ENCODE assay signal across 1 cellular context in the genomic region with DNA sequence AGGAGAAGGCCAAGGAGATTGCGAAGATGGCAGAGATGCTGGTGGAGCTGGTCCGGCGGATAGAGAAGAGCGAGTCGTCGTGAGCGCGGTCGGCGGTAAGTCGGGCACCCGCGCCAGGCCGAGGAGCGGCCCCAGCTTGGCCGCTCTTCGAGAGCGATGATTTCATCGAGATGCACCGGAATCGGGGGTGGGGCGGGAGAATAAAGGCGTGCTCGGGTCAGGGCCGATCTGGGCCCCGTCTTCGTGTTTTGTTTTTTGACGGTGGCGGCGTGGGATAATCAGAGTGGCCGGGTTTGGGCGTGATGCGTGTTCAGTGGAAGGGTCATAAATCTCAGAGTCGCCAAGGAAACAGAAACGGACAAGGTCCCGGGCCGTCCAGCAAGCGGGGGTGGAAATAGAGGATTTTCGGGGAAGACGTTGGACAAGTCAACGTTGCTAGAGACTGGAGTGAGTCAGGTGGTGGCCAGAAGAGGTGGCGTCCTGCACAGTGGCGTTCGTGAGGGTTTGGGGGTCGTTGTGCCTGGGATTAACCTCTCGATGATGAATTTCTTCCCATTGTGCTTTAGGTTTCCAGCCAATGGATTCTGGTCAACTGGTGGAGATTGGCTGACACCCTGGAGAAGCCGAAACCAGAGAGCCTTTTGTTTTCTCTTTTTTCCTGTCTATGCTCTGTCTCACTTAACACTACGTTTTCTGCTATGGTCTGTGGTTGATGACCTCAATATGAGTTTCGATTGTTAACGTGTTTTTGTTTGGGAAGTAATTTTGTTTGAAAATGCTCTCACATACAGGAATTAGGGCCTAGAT.
TF ChIP-seq lines count a peak whose summit lies in the region.

No MANE protein-coding gene starts in this region.

TF ChIP-seq in K562, 482 proteins besides CTCF, POLR2A, EP300 and RAD21 (continued from another document and continues in another):
- TF ChIP-seq, protein P1, sequence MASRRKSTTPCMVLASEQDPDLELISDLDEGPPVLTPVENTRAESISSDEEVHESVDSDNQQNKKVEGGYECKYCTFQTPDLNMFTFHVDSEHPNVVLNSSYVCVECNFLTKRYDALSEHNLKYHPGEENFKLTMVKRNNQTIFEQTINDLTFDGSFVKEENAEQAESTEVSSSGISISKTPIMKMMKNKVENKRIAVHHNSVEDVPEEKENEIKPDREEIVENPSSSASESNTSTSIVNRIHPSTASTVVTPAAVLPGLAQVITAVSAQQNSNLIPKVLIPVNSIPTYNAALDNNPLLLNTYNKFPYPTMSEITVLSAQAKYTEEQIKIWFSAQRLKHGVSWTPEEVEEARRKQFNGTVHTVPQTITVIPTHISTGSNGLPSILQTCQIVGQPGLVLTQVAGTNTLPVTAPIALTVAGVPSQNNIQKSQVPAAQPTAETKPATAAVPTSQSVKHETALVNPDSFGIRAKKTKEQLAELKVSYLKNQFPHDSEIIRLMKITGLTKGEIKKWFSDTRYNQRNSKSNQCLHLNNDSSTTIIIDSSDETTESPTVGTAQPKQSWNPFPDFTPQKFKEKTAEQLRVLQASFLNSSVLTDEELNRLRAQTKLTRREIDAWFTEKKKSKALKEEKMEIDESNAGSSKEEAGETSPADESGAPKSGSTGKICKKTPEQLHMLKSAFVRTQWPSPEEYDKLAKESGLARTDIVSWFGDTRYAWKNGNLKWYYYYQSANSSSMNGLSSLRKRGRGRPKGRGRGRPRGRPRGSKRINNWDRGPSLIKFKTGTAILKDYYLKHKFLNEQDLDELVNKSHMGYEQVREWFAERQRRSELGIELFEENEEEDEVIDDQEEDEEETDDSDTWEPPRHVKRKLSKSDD (conservative IDR thresholded peaks at IDR 0.05; ENCODE audit: low read length): no peak
- TF ChIP-seq, protein P2, sequence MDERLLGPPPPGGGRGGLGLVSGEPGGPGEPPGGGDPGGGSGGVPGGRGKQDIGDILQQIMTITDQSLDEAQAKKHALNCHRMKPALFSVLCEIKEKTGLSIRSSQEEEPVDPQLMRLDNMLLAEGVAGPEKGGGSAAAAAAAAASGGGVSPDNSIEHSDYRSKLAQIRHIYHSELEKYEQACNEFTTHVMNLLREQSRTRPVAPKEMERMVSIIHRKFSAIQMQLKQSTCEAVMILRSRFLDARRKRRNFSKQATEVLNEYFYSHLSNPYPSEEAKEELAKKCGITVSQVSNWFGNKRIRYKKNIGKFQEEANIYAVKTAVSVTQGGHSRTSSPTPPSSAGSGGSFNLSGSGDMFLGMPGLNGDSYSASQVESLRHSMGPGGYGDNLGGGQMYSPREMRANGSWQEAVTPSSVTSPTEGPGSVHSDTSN (CRISPR knock-in tag; IDR thresholded peaks at IDR 0.05; ENCODE audit: low read depth): no peak
- TF ChIP-seq, protein P2 (tag; conservative IDR thresholded peaks at IDR 0.05; ENCODE audit: low read depth): peak; percentile 89
- TF ChIP-seq RFX1 (IDR thresholded peaks at IDR 0.05): peak; percentile 86
- TF ChIP-seq HDAC1 (IDR thresholded peaks at IDR 0.05): peak in 1 of 2 experiments; percentile 70; a peak in 2 of 4 replicates
- TF ChIP-seq, protein P3, sequence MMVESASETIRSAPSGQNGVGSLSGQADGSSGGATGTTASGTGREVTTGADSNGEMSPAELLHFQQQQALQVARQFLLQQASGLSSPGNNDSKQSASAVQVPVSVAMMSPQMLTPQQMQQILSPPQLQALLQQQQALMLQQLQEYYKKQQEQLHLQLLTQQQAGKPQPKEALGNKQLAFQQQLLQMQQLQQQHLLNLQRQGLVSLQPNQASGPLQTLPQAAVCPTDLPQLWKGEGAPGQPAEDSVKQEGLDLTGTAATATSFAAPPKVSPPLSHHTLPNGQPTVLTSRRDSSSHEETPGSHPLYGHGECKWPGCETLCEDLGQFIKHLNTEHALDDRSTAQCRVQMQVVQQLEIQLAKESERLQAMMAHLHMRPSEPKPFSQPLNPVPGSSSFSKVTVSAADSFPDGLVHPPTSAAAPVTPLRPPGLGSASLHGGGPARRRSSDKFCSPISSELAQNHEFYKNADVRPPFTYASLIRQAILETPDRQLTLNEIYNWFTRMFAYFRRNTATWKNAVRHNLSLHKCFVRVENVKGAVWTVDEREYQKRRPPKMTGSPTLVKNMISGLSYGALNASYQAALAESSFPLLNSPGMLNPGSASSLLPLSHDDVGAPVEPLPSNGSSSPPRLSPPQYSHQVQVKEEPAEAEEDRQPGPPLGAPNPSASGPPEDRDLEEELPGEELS (CRISPR knock-in tag; IDR thresholded peaks at IDR 0.05; ENCODE audit: borderline replicate concordance): 0 out of 2 replicates have a peak, but pooled peaks have one; percentile 45
- TF ChIP-seq HNRNPUL1 (IDR thresholded peaks at IDR 0.05; ENCODE audit: low read length): no peak
- TF ChIP-seq CREBBP (IDR thresholded peaks at IDR 0.05; ENCODE audit: low read depth, low read length): no peak
- no peak for TF ChIP-seq BRD9 (IDR thresholded peaks at IDR 0.05; ENCODE audit: low read depth, partially characterized antibody)
- TF ChIP-seq, protein P4, sequence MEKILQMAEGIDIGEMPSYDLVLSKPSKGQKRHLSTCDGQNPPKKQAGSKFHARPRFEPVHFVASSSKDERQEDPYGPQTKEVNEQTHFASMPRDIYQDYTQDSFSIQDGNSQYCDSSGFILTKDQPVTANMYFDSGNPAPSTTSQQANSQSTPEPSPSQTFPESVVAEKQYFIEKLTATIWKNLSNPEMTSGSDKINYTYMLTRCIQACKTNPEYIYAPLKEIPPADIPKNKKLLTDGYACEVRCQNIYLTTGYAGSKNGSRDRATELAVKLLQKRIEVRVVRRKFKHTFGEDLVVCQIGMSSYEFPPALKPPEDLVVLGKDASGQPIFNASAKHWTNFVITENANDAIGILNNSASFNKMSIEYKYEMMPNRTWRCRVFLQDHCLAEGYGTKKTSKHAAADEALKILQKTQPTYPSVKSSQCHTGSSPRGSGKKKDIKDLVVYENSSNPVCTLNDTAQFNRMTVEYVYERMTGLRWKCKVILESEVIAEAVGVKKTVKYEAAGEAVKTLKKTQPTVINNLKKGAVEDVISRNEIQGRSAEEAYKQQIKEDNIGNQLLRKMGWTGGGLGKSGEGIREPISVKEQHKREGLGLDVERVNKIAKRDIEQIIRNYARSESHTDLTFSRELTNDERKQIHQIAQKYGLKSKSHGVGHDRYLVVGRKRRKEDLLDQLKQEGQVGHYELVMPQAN (IDR thresholded peaks at IDR 0.05; ENCODE audit: borderline replicate concordance): peak; percentile 29; the same call in 1 of the 2 replicates
- TF ChIP-seq ZNF24 (IDR thresholded peaks at IDR 0.05): no peak
- no peak for TF ChIP-seq ZSCAN32 (CRISPR knock-in tag; IDR thresholded peaks at IDR 0.05)
- no peak for TF ChIP-seq HNRNPLL (IDR thresholded peaks at IDR 0.05; ENCODE audit: low read depth, low read length, poor library complexity, severe bottlenecking)
- TF ChIP-seq, protein P5, sequence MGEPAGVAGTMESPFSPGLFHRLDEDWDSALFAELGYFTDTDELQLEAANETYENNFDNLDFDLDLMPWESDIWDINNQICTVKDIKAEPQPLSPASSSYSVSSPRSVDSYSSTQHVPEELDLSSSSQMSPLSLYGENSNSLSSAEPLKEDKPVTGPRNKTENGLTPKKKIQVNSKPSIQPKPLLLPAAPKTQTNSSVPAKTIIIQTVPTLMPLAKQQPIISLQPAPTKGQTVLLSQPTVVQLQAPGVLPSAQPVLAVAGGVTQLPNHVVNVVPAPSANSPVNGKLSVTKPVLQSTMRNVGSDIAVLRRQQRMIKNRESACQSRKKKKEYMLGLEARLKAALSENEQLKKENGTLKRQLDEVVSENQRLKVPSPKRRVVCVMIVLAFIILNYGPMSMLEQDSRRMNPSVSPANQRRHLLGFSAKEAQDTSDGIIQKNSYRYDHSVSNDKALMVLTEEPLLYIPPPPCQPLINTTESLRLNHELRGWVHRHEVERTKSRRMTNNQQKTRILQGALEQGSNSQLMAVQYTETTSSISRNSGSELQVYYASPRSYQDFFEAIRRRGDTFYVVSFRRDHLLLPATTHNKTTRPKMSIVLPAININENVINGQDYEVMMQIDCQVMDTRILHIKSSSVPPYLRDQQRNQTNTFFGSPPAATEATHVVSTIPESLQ (CRISPR knock-in tag; IDR thresholded peaks at IDR 0.05): peak; percentile 54; the same call in 1 of the 2 replicates
- TF ChIP-seq RBBP5 (IDR thresholded peaks at IDR 0.05; ENCODE audit: borderline replicate concordance, insufficient read depth, low read length, poor library complexity, severe bottlenecking): peak; percentile 79
- TF ChIP-seq, protein P6, sequence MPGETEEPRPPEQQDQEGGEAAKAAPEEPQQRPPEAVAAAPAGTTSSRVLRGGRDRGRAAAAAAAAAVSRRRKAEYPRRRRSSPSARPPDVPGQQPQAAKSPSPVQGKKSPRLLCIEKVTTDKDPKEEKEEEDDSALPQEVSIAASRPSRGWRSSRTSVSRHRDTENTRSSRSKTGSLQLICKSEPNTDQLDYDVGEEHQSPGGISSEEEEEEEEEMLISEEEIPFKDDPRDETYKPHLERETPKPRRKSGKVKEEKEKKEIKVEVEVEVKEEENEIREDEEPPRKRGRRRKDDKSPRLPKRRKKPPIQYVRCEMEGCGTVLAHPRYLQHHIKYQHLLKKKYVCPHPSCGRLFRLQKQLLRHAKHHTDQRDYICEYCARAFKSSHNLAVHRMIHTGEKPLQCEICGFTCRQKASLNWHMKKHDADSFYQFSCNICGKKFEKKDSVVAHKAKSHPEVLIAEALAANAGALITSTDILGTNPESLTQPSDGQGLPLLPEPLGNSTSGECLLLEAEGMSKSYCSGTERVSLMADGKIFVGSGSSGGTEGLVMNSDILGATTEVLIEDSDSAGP (CRISPR knock-in tag; IDR thresholded peaks at IDR 0.05): 0 out of 2 replicates have a peak, but pooled peaks have one; percentile 11
- no peak for TF ChIP-seq NR2C2 (CRISPR knock-in tag; IDR thresholded peaks at IDR 0.05)
- TF ChIP-seq NR2C2 (tag; IDR thresholded peaks at IDR 0.05): 0 out of 2 replicates have a peak, but pooled peaks have one; percentile 8
- peak; percentile 4 for TF ChIP-seq ZFX (CRISPR knock-in tag; IDR thresholded peaks at IDR 0.05)
- TF ChIP-seq, protein P7, sequence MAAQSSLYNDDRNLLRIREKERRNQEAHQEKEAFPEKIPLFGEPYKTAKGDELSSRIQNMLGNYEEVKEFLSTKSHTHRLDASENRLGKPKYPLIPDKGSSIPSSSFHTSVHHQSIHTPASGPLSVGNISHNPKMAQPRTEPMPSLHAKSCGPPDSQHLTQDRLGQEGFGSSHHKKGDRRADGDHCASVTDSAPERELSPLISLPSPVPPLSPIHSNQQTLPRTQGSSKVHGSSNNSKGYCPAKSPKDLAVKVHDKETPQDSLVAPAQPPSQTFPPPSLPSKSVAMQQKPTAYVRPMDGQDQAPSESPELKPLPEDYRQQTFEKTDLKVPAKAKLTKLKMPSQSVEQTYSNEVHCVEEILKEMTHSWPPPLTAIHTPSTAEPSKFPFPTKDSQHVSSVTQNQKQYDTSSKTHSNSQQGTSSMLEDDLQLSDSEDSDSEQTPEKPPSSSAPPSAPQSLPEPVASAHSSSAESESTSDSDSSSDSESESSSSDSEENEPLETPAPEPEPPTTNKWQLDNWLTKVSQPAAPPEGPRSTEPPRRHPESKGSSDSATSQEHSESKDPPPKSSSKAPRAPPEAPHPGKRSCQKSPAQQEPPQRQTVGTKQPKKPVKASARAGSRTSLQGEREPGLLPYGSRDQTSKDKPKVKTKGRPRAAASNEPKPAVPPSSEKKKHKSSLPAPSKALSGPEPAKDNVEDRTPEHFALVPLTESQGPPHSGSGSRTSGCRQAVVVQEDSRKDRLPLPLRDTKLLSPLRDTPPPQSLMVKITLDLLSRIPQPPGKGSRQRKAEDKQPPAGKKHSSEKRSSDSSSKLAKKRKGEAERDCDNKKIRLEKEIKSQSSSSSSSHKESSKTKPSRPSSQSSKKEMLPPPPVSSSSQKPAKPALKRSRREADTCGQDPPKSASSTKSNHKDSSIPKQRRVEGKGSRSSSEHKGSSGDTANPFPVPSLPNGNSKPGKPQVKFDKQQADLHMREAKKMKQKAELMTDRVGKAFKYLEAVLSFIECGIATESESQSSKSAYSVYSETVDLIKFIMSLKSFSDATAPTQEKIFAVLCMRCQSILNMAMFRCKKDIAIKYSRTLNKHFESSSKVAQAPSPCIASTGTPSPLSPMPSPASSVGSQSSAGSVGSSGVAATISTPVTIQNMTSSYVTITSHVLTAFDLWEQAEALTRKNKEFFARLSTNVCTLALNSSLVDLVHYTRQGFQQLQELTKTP (IDR thresholded peaks at IDR 0.05; ENCODE audit: low read depth in 1 of 2, partially characterized antibody in 2 of 2): peak in 1 of 2 experiments; percentile 14
- TF ChIP-seq ZNF232 (CRISPR knock-in tag; IDR thresholded peaks at IDR 0.05): 0 out of 2 replicates have a peak, but pooled peaks have one; percentile 32
- no peak for TF ChIP-seq POLR2AphosphoS2 (IDR thresholded peaks at IDR 0.05; ENCODE audit: low read length)
- TF ChIP-seq CREM (IDR thresholded peaks at IDR 0.05; ENCODE audit: low read depth): peak; percentile 71
- no peak for TF ChIP-seq CHCHD3 (CRISPR knock-in tag; IDR thresholded peaks at IDR 0.05)
- peak; percentile 33 to 41; a peak in 1 of 4 replicates for TF ChIP-seq SIN3A (IDR thresholded peaks at IDR 0.05; ENCODE audit: borderline replicate concordance in 2 of 2, control insufficient read depth in 1 of 2, low read depth in 2 of 2, low read length in 2 of 2)
- TF ChIP-seq CEBPG (CRISPR knock-in tag; IDR thresholded peaks at IDR 0.05): no peak
- TF ChIP-seq CEBPG (tag; conservative IDR thresholded peaks at IDR 0.05 in 1 of 2, IDR thresholded peaks at IDR 0.05 in 1 of 2): no peak
- no peak for TF ChIP-seq BRD4 (IDR thresholded peaks at IDR 0.05)
- no peak for TF ChIP-seq NFRKB (IDR thresholded peaks at IDR 0.05; ENCODE audit: low read depth)
